ENCODE assay signal across 18 cellular contexts in genomic region chr14:75443203-75443969, GRCh38. TPM values are rescaled to one million over a fixed set of nuclear protein-coding genes. Genes with fewer than 3 reads are reported as not detected.
DNase-seq lines count a peak whose midpoint lies in the region; ATAC-seq and TF ChIP-seq lines count a peak whose summit lies in the region.
"Had no signal": no experiment of that assay in that cellular context is flagged by ENCODE, and none has a peak within 500 bp of the region (broad histone marks: within the 10 kb centered on the region; RNA-seq: fewer than 3 reads in every experiment).

No MANE protein-coding gene starts in this region.

- H3K14ac ChIP-seq in neuronal stem cell (ENCODE audit: low read length): no peak overlapping the region

- H2BK5ac ChIP-seq in neuronal stem cell (ENCODE audit: low read length): no peak overlapping the region

- no peak overlapping the region for H4K8ac ChIP-seq in neuronal stem cell (ENCODE audit: low read depth, low read length)

- no peaks in the 10 kb centered on the region for H3K36me3 Mint-ChIP-seq in immature natural killer cell
- H3K36me3 Mint-ChIP-seq: activated naive CD4-positive, alpha-beta T cell treated with anti-CD3 and anti-CD28 coated beads, Interleukin-2, amount 50 U/mL, for 72 hours; naive thymus-derived CD8-positive, alpha-beta T cell had no signal

- no peak overlapping the region for H3K4me3 Mint-ChIP-seq in immature natural killer cell
- H3K4me3 Mint-ChIP-seq: activated CD4-positive, alpha-beta T cell treated with anti-CD3 and anti-CD28 coated beads, Interleukin-2, amount 10 ng/mL, durations not matched to agents 24 days and 14 days; naive thymus-derived CD8-positive, alpha-beta T cell had no signal

- H2AK5ac ChIP-seq in neuronal stem cell (ENCODE audit: low read depth, low read length): no peak overlapping the region

- H2AFZ ChIP-seq in neuronal stem cell (ENCODE audit: low read length): peak overlapping the region; percentile 12

- H3K27ac ChIP-seq in SJSA1 (peak overlapping the region; percentile 25; the same call in 1 of the 2 replicates), esophagus squamous epithelium (peak overlapping the region; percentile 8 to 81 (median 77)), neuronal stem cell (replicated peaks; ENCODE audit: low read length) (no peak overlapping the region), tibial artery (peak overlapping the region; percentile 5 to 36), substantia nigra (ENCODE audit: low read depth, low read length, poor library complexity, severe bottlenecking) (no peak overlapping the region), lower lobe of right lung (no peak overlapping the region)
- H3K27ac ChIP-seq: BLaER1, KMS-11 had no signal

- peaks cover 90% of the 10 kb centered on the region for H3K36me3 ChIP-seq in SJSA1
- peaks cover 0 to 74% (median 3%) of the 10 kb centered on the region in 3 donors for H3K36me3 ChIP-seq in esophagus squamous epithelium
- peaks cover 0 to 8% of the 10 kb centered on the region in 2 donors for H3K36me3 ChIP-seq in neuronal stem cell (replicated peaks in 1 of 2; ENCODE audit: control insufficient read depth in 2 of 2, insufficient read depth in 2 of 2, low read length in 2 of 2)
- peaks cover 10 to 32% (median 31%) of the 10 kb centered on the region in 3 donors for H3K36me3 ChIP-seq in tibial artery
- peaks cover 93% of the 10 kb centered on the region for H3K36me3 ChIP-seq in lower lobe of right lung

- 63 to 69% methylated on average over 7 of the region's 7 CpGs for WGBS in esophagus squamous epithelium, 2 donors
- no CpG with 5 or more reads among the region's 7 CpGs for WGBS in neuronal stem cell (ENCODE audit: extremely low coverage in 2 of 2, insufficient read length in 2 of 2, insufficient replicate concordance in 1 of 2), 2 donors

- no peak overlapping the region for H3K9ac ChIP-seq in neuronal stem cell (ENCODE audit: low read depth, low read length, poor library complexity)
- H3K9ac ChIP-seq: BLaER1, KMS-11 had no signal

- H3K4me1 Mint-ChIP-seq in immature natural killer cell: no peaks in the 10 kb centered on the region
- H3K4me1 Mint-ChIP-seq: naive thymus-derived CD8-positive, alpha-beta T cell had no signal

- H2BK12ac ChIP-seq in neuronal stem cell (ENCODE audit: low read length): no peak overlapping the region

- DNase-seq in SJSA1 (ENCODE audit: low read depth in 1 of 2, low spot score in 2 of 2): no peak
- DNase-seq in esophagus squamous epithelium (lab: John Stamatoyannopoulos, UW): no peak
- DNase-seq in neuronal stem cell (ENCODE audit: low spot score): no peak
- DNase-seq in tibial artery: no peak
- no peak for DNase-seq in immature natural killer cell
- DNase-seq in substantia nigra (lab: John Stamatoyannopoulos, UW): no peak
- no peak for DNase-seq in lower lobe of right lung
- no peak for DNase-seq in middle frontal gyrus (ENCODE audit: extremely low spot score, low spot score)
- DNase-seq: activated CD4-positive, alpha-beta T cell treated with anti-CD3 and anti-CD28 coated beads, Interleukin-2, amount 10 ng/mL, durations not matched to agents 24 days and 14 days; naive thymus-derived CD8-positive, alpha-beta T cell; NCI-H2171; NCI-H774; stimulated activated CD4-positive, alpha-beta T cell treated with anti-CD3 and anti-CD28 coated beads, Interleukin-1b, Interleukin-23, amount 100 ng/mL, for 48 hours; testis had no signal

- H3K4me3 ChIP-seq in SJSA1 (no peak overlapping the region), esophagus squamous epithelium (no peak overlapping the region), neuronal stem cell (ENCODE audit: low read length in 2 of 2) (no peak overlapping the region), tibial artery (no peak overlapping the region), lower lobe of right lung (no peak overlapping the region)
- H3K4me3 ChIP-seq: BLaER1, testis had no signal

- H3K4me2 ChIP-seq in neuronal stem cell (ENCODE audit: insufficient read depth, low read length, poor library complexity, severe bottlenecking): no peak overlapping the region
- H3K4me2 ChIP-seq: BLaER1, KMS-11 had no signal

- no peak overlapping the region for H3K27ac Mint-ChIP-seq in immature natural killer cell
- H3K27ac Mint-ChIP-seq: activated CD4-positive, alpha-beta T cell treated with anti-CD3 and anti-CD28 coated beads, Interleukin-2, amount 10 ng/mL, durations not matched to agents 24 days and 14 days; activated naive CD4-positive, alpha-beta T cell treated with anti-CD3 and anti-CD28 coated beads, Interleukin-2, amount 50 U/mL, for 72 hours; naive thymus-derived CD8-positive, alpha-beta T cell had no signal

- H2BK120ac ChIP-seq in neuronal stem cell (ENCODE audit: low read depth, low read length): no peak overlapping the region

- intact Hi-C loops in esophagus squamous epithelium (cut with DNase I) (no loop called here), tibial artery (cut with DNase I; ENCODE audit: low total_unique reads) (no loop called here), lower lobe of right lung (cut with DNase I) (no loop called here)

- no peak overlapping the region for H3K23ac ChIP-seq in neuronal stem cell (ENCODE audit: low read depth, low read length, poor library complexity)

- no peak overlapping the region for H4K91ac ChIP-seq in neuronal stem cell (ENCODE audit: low read depth, low read length, poor library complexity)

- H3K9me3 ChIP-seq in SJSA1 (replicated peaks) (no peaks in the 10 kb centered on the region), esophagus squamous epithelium (no peaks in the 10 kb centered on the region), neuronal stem cell (replicated peaks in 1 of 2; ENCODE audit: control insufficient read depth in 2 of 2, insufficient read depth in 1 of 2, low read depth in 1 of 2, low read length in 2 of 2) (no peaks in the 10 kb centered on the region), tibial artery (no peaks in the 10 kb centered on the region), lower lobe of right lung (no peaks in the 10 kb centered on the region)
- H3K9me3 ChIP-seq: testis had no signal

- no peak for TF ChIP-seq POLR2A in esophagus squamous epithelium (IDR thresholded peaks at IDR 0.05)

- no peaks in the 10 kb centered on the region for H3K79me1 ChIP-seq in neuronal stem cell (ENCODE audit: low read depth, low read length)

- no peak overlapping the region for H2BK15ac ChIP-seq in neuronal stem cell (ENCODE audit: low read length)

- H3K27me3 ChIP-seq in SJSA1 (replicated peaks) (no peaks in the 10 kb centered on the region), esophagus squamous epithelium (no peaks in the 10 kb centered on the region), neuronal stem cell (ENCODE audit: control insufficient read depth in 3 of 3, insufficient read depth in 3 of 3, low read depth in 1 of 3, low read length in 3 of 3) (no peaks in the 10 kb centered on the region), tibial artery (no peaks in the 10 kb centered on the region), lower lobe of right lung (ENCODE audit: low read depth) (no peaks in the 10 kb centered on the region)
- H3K27me3 ChIP-seq: BLaER1, testis had no signal

- peaks cover 0 to 11% (median under 1%) of the 10 kb centered on the region in 3 donors for H3K27me3 Mint-ChIP-seq in immature natural killer cell (ENCODE audit: low read depth in 3 of 3)
- H3K27me3 Mint-ChIP-seq: activated CD4-positive, alpha-beta T cell treated with anti-CD3 and anti-CD28 coated beads, Interleukin-2, amount 10 ng/mL, durations not matched to agents 24 days and 14 days had no signal

- no peaks in the 10 kb centered on the region for H3K9me3 Mint-ChIP-seq in immature natural killer cell
- H3K9me3 Mint-ChIP-seq: activated CD4-positive, alpha-beta T cell treated with anti-CD3 and anti-CD28 coated beads, Interleukin-2, amount 10 ng/mL, durations not matched to agents 24 days and 14 days; activated naive CD4-positive, alpha-beta T cell treated with anti-CD3 and anti-CD28 coated beads, Interleukin-2, amount 50 U/mL, for 72 hours; naive thymus-derived CD8-positive, alpha-beta T cell had no signal

- TF ChIP-seq CTCF in esophagus squamous epithelium (IDR thresholded peaks at IDR 0.05) (no peak), tibial artery (IDR thresholded peaks at IDR 0.05) (no peak), lower lobe of right lung (IDR thresholded peaks at IDR 0.05) (no peak)

- no peak for ATAC-seq in lower lobe of right lung
- ATAC-seq: activated naive CD4-positive, alpha-beta T cell treated with anti-CD3 and anti-CD28 coated beads, Interleukin-2, amount 50 U/mL, for 72 hours; naive thymus-derived CD8-positive, alpha-beta T cell; Panc1 had no signal

- no peak overlapping the region for H3K4ac ChIP-seq in neuronal stem cell (ENCODE audit: low read length)

- H3K4me1 ChIP-seq in SJSA1 (replicated peaks): peaks cover 17% of the 10 kb centered on the region
- H3K4me1 ChIP-seq in esophagus squamous epithelium: peaks cover 26 to 65% (median 32%) of the 10 kb centered on the region in 3 donors
- H3K4me1 ChIP-seq in neuronal stem cell (ENCODE audit: control insufficient read depth in 2 of 2, insufficient read depth in 1 of 2, low read depth in 1 of 2, low read length in 2 of 2): peaks cover 0 to 4% of the 10 kb centered on the region in 2 donors
- peaks cover 0 to 34% (median 20%) of the 10 kb centered on the region in 4 donors for H3K4me1 ChIP-seq in tibial artery
- peaks cover 52% of the 10 kb centered on the region for H3K4me1 ChIP-seq in lower lobe of right lung

- H3K18ac ChIP-seq in neuronal stem cell (ENCODE audit: low read length): no peak overlapping the region

RNA-seq across cellular contexts. Expression of gene JDP2, which starts 15.6 kb away (rescaled TPM):
- total RNA-seq in SJSA1 (2014; rRNA removed; shearing (Covaris generic)): 73.9 and 98.3 TPM in 2 replicates
- total RNA-seq in esophagus squamous epithelium: 10 to 100 TPM; 20.9 to 41.8 (median 36.9) TPM
- 12.3 TPM for polyA plus RNA-seq in neuronal stem cell (2013, experiment 1 of 2)
- 12.4 TPM for polyA plus RNA-seq in neuronal stem cell (2013, experiment 2 of 2)
- polyA plus RNA-seq in immature natural killer cell: under 1 TPM in 1 of 3 donors, not detected in 2; 0.47 TPM
- 59.2 TPM for total RNA-seq in lower lobe of right lung
- polyA plus RNA-seq: naive thymus-derived CD8-positive, alpha-beta T cell had no signal

Comparison
In these comparisons a context has a peak if more than half of its experiments do, and no peak if none do; other contexts are left out.
1. H3K27ac ChIP-seq: peak in SJSA1 (single experiment), esophagus squamous epithelium (4 of 4) and tibial artery (2 of 2); none in neuronal stem cell (single experiment), substantia nigra (single experiment) and lower lobe of right lung (single experiment).